Comparison of ENCODE assay signal across 19 cellular contexts in genomic region chr11:81959341-81959740, GRCh38.
DNase-seq lines count a peak whose midpoint lies in the region; ATAC-seq and TF ChIP-seq lines count a peak whose summit lies in the region.
"Had no signal": no experiment of that assay in that cellular context is flagged by ENCODE, and none has a peak within 500 bp of the region (broad histone marks: within the 10 kb centered on the region; RNA-seq: fewer than 3 reads in every experiment).

No MANE protein-coding gene starts in this region.

- no peak overlapping the region for H3K4me3 Mint-ChIP-seq in progenitor cell of endocrine pancreas (ENCODE audit: low read depth)
- no peak overlapping the region for H3K4me3 Mint-ChIP-seq in activated naive CD8-positive, alpha-beta T cell treated with anti-CD3 and anti-CD28 coated beads, Interleukin-2, amount 50 U/mL, for 24 hours
- H3K4me3 Mint-ChIP-seq: CD8-positive, alpha-beta memory T cell had no signal

- H3K9me3 Mint-ChIP-seq in progenitor cell of endocrine pancreas (ENCODE audit: low read depth), result peaks cover 10% of the 10 kb centered on the region
- H3K9me3 Mint-ChIP-seq in activated naive CD8-positive, alpha-beta T cell treated with anti-CD3 and anti-CD28 coated beads, Interleukin-2, amount 50 U/mL, for 24 hours, result peaks cover 4% of the 10 kb centered on the region

- no peak for ATAC-seq in activated naive CD8-positive, alpha-beta T cell treated with anti-CD3 and anti-CD28 coated beads, Interleukin-2, amount 50 U/mL, for 24 hours
- ATAC-seq: Right ventricle myocardium inferior had no signal

- H3K4me2 ChIP-seq in mesendoderm (ENCODE audit: low read length), result no peak overlapping the region
- H3K4me2 ChIP-seq: BLaER1 treated with 17β-estradiol and CSF1 and Interleukin-3, amounts not matched to agents 10 nM and 100 nM had no signal

- H3K27me3 ChIP-seq in NT2/D1 (ENCODE audit: insufficient read depth, insufficient read length) (no peaks in the 10 kb centered on the region), mesendoderm (ENCODE audit: insufficient read depth, low read length, poor library complexity) (no peaks in the 10 kb centered on the region)
- H3K27me3 ChIP-seq: BLaER1 treated with 17β-estradiol and CSF1 and Interleukin-3, amounts not matched to agents 10 nM and 100 nM had no signal

- H3K9me3 ChIP-seq in NT2/D1 (ENCODE audit: insufficient read depth, low read length), result no peaks in the 10 kb centered on the region

- peaks cover 2% of the 10 kb centered on the region for H3K36me3 Mint-ChIP-seq in progenitor cell of endocrine pancreas (ENCODE audit: insufficient read depth)
- no peaks in the 10 kb centered on the region for H3K36me3 Mint-ChIP-seq in activated naive CD8-positive, alpha-beta T cell treated with anti-CD3 and anti-CD28 coated beads, Interleukin-2, amount 50 U/mL, for 24 hours (ENCODE audit: low read depth)

- no peak overlapping the region for H2BK15ac ChIP-seq in mesendoderm (replicated peaks; ENCODE audit: low read depth)

- H3K4me1 ChIP-seq in NT2/D1 (ENCODE audit: insufficient read depth, insufficient read length) (no peaks in the 10 kb centered on the region), mesendoderm (ENCODE audit: control insufficient read depth, low read depth, low read length) (no peaks in the 10 kb centered on the region)
- H3K4me1 ChIP-seq: BLaER1 treated with 17β-estradiol and CSF1 and Interleukin-3, amounts not matched to agents 10 nM and 100 nM had no signal

- H2BK5ac ChIP-seq in mesendoderm (ENCODE audit: low read length), result no peak overlapping the region

- H3K36me3 ChIP-seq in NT2/D1 (ENCODE audit: insufficient read depth, insufficient read length, low read length) (no peaks in the 10 kb centered on the region), mesendoderm (ENCODE audit: control insufficient read depth, insufficient read depth, low read length) (no peaks in the 10 kb centered on the region)
- H3K36me3 ChIP-seq: BLaER1 treated with 17β-estradiol and CSF1 and Interleukin-3, amounts not matched to agents 10 nM and 100 nM had no signal

- H3K18ac ChIP-seq in mesendoderm (ENCODE audit: low read length), result peak overlapping the region; percentile 68

- no peaks in the 10 kb centered on the region for H3K79me2 ChIP-seq in mesendoderm (ENCODE audit: control insufficient read depth, insufficient read depth, low read length)

- DNase-seq in ELF-1 (ENCODE audit: low read depth, low spot score), result peak; percentile 69
- peak; percentile 20 for DNase-seq in NT2/D1 (ENCODE audit: low read depth, low spot score)
- DNase-seq in choroid plexus epithelial cell (ENCODE audit: low read depth), result peak; percentile 17
- peak; percentile 84 for DNase-seq in mesendoderm
- no peak for DNase-seq in amygdala (lab: John Stamatoyannopoulos, UW)
- no peak for DNase-seq in progenitor cell of endocrine pancreas (ENCODE audit: low spot score, unreplicated experiment)
- no peak for DNase-seq in NCI-H1694 treated with DMSO at 0.1 percent for 48 hours (lab: John Stamatoyannopoulos, UW)
- no peak for DNase-seq in activated naive CD8-positive, alpha-beta T cell treated with anti-CD3 and anti-CD28 coated beads, Interleukin-2, amount 50 U/mL, for 24 hours
- DNase-seq: CD8-positive, alpha-beta memory T cell; DMS79; GM23248; KBM-7; MV-4-11; NCI-H1436 treated with DMSO at 0.1 percent for 48 hours; NCI-H2081; NCI-H510A; NCI-H82 had no signal

- H2AK5ac ChIP-seq in mesendoderm (ENCODE audit: low read length), result no peak overlapping the region

- H3K56ac ChIP-seq in mesendoderm (ENCODE audit: low read length), result no peak overlapping the region

- H3K79me1 ChIP-seq in mesendoderm (ENCODE audit: low read length), result no peaks in the 10 kb centered on the region

- H2BK120ac ChIP-seq in mesendoderm (ENCODE audit: low read depth, low read length), result no peak overlapping the region

- no CpG with 5 or more reads among the region's 2 CpGs for WGBS in mesendoderm (ENCODE audit: extremely low coverage, insufficient coverage, low lambda C conversion rate)

- H3K27ac ChIP-seq in mesendoderm (ENCODE audit: low read depth, low read length), result no peak overlapping the region
- H3K27ac ChIP-seq: BLaER1 treated with 17β-estradiol and CSF1 and Interleukin-3, amounts not matched to agents 10 nM and 100 nM; GM23248 had no signal

- H3K27ac Mint-ChIP-seq in progenitor cell of endocrine pancreas, result no peak overlapping the region
- no peak overlapping the region for H3K27ac Mint-ChIP-seq in activated naive CD8-positive, alpha-beta T cell treated with anti-CD3 and anti-CD28 coated beads, Interleukin-2, amount 50 U/mL, for 24 hours

- H4K8ac ChIP-seq in mesendoderm (ENCODE audit: low read depth, low read length), result no peak overlapping the region

- H3K27me3 Mint-ChIP-seq in progenitor cell of endocrine pancreas, result no peaks in the 10 kb centered on the region
- H3K27me3 Mint-ChIP-seq in activated naive CD8-positive, alpha-beta T cell treated with anti-CD3 and anti-CD28 coated beads, Interleukin-2, amount 50 U/mL, for 24 hours, result no peaks in the 10 kb centered on the region
- H3K27me3 Mint-ChIP-seq: CD8-positive, alpha-beta memory T cell had no signal

- H3K4me3 ChIP-seq in NT2/D1 (ENCODE audit: insufficient read length, low read depth) (no peak overlapping the region), choroid plexus epithelial cell (ENCODE audit: low read depth, low read length) (no peak overlapping the region), mesendoderm (ENCODE audit: low read length) (no peak overlapping the region)
- H3K4me3 ChIP-seq: BLaER1 treated with 17β-estradiol and CSF1 and Interleukin-3, amounts not matched to agents 10 nM and 100 nM; GM23248 had no signal

- no peak overlapping the region for H3K23ac ChIP-seq in mesendoderm (ENCODE audit: low read length)

- no peak overlapping the region for H3K4ac ChIP-seq in mesendoderm (ENCODE audit: low read depth, low read length)

- H3K4me1 Mint-ChIP-seq in progenitor cell of endocrine pancreas (ENCODE audit: low read depth), result no peaks in the 10 kb centered on the region
- H3K4me1 Mint-ChIP-seq in activated naive CD8-positive, alpha-beta T cell treated with anti-CD3 and anti-CD28 coated beads, Interleukin-2, amount 50 U/mL, for 24 hours, result peaks cover 20% of the 10 kb centered on the region

- H4K5ac ChIP-seq in mesendoderm (ENCODE audit: low read length), result no peak overlapping the region

- H3K9ac ChIP-seq in NT2/D1 (ENCODE audit: insufficient read length, low read depth) (no peak overlapping the region), mesendoderm (ENCODE audit: low read length) (no peak overlapping the region)
- H3K9ac ChIP-seq: BLaER1 treated with 17β-estradiol and CSF1 and Interleukin-3, amounts not matched to agents 10 nM and 100 nM; GM23248 had no signal

- TF ChIP-seq CTCF in choroid plexus epithelial cell (conservative IDR thresholded peaks at IDR 0.05; ENCODE audit: low read depth, low read length) (no peak), progenitor cell of endocrine pancreas (IDR thresholded peaks at IDR 0.05; ENCODE audit: unreplicated experiment) (no peak)

Comparison
In these comparisons a context has a peak if more than half of its experiments do, and no peak if none do; other contexts are left out.
1. DNase-seq: peak in ELF-1 (single experiment), NT2/D1 (single experiment), choroid plexus epithelial cell (single experiment) and mesendoderm (single experiment); none in amygdala (0 of 56), progenitor cell of endocrine pancreas (single experiment), NCI-H1694 treated with DMSO at 0.1 percent for 48 hours (single experiment) and activated naive CD8-positive, alpha-beta T cell treated with anti-CD3 and anti-CD28 coated beads, Interleukin-2, amount 50 U/mL, for 24 hours (single experiment).